Comparison of ENCODE assay signal across 8 cellular contexts in the genomic region with DNA sequence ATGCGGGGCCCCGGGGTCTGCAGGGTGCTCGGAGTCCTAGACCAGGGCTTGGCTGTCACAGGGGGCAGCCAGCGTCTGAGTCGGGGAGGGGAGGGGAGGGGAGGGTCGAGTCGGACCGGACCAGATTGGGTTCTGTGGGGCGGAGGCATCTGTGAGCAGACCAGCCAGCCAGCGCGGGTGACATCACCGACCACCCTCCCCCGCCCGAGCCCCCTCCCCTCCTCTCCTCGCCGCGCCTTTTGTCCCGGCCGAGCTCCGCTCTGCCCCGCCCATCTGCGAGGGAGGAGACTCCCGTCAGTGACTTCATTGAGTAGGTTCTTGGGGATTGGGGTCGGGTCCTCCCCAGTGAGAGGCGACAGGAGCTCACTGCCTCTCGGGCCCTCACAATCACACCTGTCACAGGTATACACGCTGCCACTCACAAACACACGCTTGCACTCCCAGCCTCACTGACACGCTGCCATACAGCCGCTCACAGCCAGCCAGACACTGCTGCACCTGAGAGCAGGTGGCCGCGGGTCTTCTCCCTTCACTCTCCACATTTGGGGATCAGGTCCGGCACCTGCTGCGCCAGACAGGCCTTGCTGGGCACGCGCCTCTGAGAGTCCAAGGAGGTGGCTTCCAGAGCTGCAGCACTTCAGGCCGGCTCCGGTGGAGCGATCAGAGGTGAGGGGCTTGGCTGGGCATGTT. TPM values are rescaled to one million over a fixed set of nuclear protein-coding genes. Genes with fewer than 3 reads are reported as not detected.
A peak's percentile ranks its signal among the peaks of the same experiment; 100 is the strongest.
DNase-seq lines count a peak whose midpoint lies in the region; ATAC-seq and TF ChIP-seq lines count a peak whose summit lies in the region.

No MANE protein-coding gene starts in this region.

- H3K9me3 ChIP-seq in cardiac muscle cell (ENCODE audit: low read depth): no peaks in the 10 kb centered on the region

- no peaks in the 10 kb centered on the region for H3K27me3 Mint-ChIP-seq in activated naive CD8-positive, alpha-beta T cell treated with anti-CD3 and anti-CD28 coated beads, Interleukin-2, amount 10 ng/mL, durations not matched to agents 7 days and 5 days

- POLR2A ChIA-PET in activated naive CD8-positive, alpha-beta T cell treated with anti-CD3 and anti-CD28 coated beads, Interleukin-2, amount 10 ng/mL, durations not matched to agents 7 days and 5 days (lab: Charles Lee): interaction anchor here (0.8 to 1.9 kb wide), 7 partner anchors 11 to 90 kb away, joined by 3 to 12 read pairs (median 4); partner anchors contain the start of genes FANCG and VCP

- no peaks in the 10 kb centered on the region for H3K36me3 ChIP-seq in cardiac muscle cell

- peaks cover 41% of the 10 kb centered on the region for H3K4me1 ChIP-seq in cardiac muscle cell (ENCODE audit: low read depth)

- no peaks in the 10 kb centered on the region for H3K36me3 Mint-ChIP-seq in activated naive CD8-positive, alpha-beta T cell treated with anti-CD3 and anti-CD28 coated beads, Interleukin-2, amount 10 ng/mL, durations not matched to agents 7 days and 5 days

- peak; percentile 79 for DNase-seq in activated effector memory CD4-positive, alpha-beta T cell treated with anti-CD3 and anti-CD28 coated beads, Interleukin-2, amount 50 U/mL, for 16 hours
- no peak for DNase-seq in activated effector memory CD4-positive, alpha-beta T cell treated with Interleukin-2 at 50 U/mL for 16 hours
- peak; percentile 72 for DNase-seq in NCI-H82 (lab: John Stamatoyannopoulos, UW)
- peak; percentile 55 for DNase-seq in activated naive CD8-positive, alpha-beta T cell treated with anti-CD3 and anti-CD28 coated beads, Interleukin-2, amount 10 ng/mL, durations not matched to agents 7 days and 5 days
- DNase-seq in cardiac muscle cell (ENCODE audit: low read depth in 1 of 2, low spot score in 1 of 2): peak; percentile 64 to 85
- peak; percentile 60 for DNase-seq in omental fat pad (ENCODE audit: low spot score)
- DNase-seq in middle frontal gyrus (ENCODE audit: extremely low spot score, low spot score): no peak

- H3K27me3 ChIP-seq in cardiac muscle cell: no peaks in the 10 kb centered on the region

- H3K4me1 Mint-ChIP-seq in activated naive CD8-positive, alpha-beta T cell treated with anti-CD3 and anti-CD28 coated beads, Interleukin-2, amount 10 ng/mL, durations not matched to agents 7 days and 5 days: peaks cover 39% of the 10 kb centered on the region

- peak overlapping the region; percentile 81 for H3K4me3 Mint-ChIP-seq in activated naive CD8-positive, alpha-beta T cell treated with anti-CD3 and anti-CD28 coated beads, Interleukin-2, amount 10 ng/mL, durations not matched to agents 7 days and 5 days

- ATAC-seq in activated naive CD8-positive, alpha-beta T cell treated with anti-CD3 and anti-CD28 coated beads, Interleukin-2, amount 10 ng/mL, durations not matched to agents 7 days and 5 days (ENCODE audit: low read depth): no peak
- peak; percentile 2 for ATAC-seq in omental fat pad (ENCODE audit: low FRiP score)
- no peak for ATAC-seq in HG03039 (IDR thresholded peaks at IDR 0.05; ENCODE audit: unreplicated experiment)

- H3K4me3 ChIP-seq in cardiac muscle cell: peak overlapping the region; percentile 82

- H3K9me3 Mint-ChIP-seq in activated naive CD8-positive, alpha-beta T cell treated with anti-CD3 and anti-CD28 coated beads, Interleukin-2, amount 10 ng/mL, durations not matched to agents 7 days and 5 days: no peaks in the 10 kb centered on the region

- H3K27ac Mint-ChIP-seq in activated naive CD8-positive, alpha-beta T cell treated with anti-CD3 and anti-CD28 coated beads, Interleukin-2, amount 10 ng/mL, durations not matched to agents 7 days and 5 days: peak overlapping the region; percentile 31

- TF ChIP-seq CTCF in cardiac muscle cell (IDR thresholded peaks at IDR 0.05; ENCODE audit: low read depth, low read length) (no peak), omental fat pad (IDR thresholded peaks at IDR 0.05) (no peak)

- peak overlapping the region; percentile 98 for H3K27ac ChIP-seq in cardiac muscle cell

RNA-seq across cellular contexts. Expression of gene DNAJB5, which starts 0.5 kb away (rescaled TPM):
- 1 to 10 TPM; 3.3 to 5.0 TPM for total RNA-seq in activated naive CD8-positive, alpha-beta T cell treated with anti-CD3 and anti-CD28 coated beads, Interleukin-2, amount 10 ng/mL, durations not matched to agents 7 days and 5 days
- 39.0 and 44.1 TPM in 2 replicates for total RNA-seq in cardiac muscle cell
- 24.6 and 32.2 TPM in 2 replicates for polyA plus RNA-seq in cardiac muscle cell
- 10 to 100 TPM in 2 of 4 donors, 1 to 10 TPM in 2; 6.3 to 17.3 (median 9.8) TPM for total RNA-seq in omental fat pad

RNA-seq across cellular contexts. Expression of gene PHF24, which starts 32.0 kb away (rescaled TPM):
- total RNA-seq in activated naive CD8-positive, alpha-beta T cell treated with anti-CD3 and anti-CD28 coated beads, Interleukin-2, amount 10 ng/mL, durations not matched to agents 7 days and 5 days: not detected
- 1.1 and 2.9 TPM in 2 replicates for total RNA-seq in cardiac muscle cell
- 0.95 and 1.4 TPM in 2 replicates for polyA plus RNA-seq in cardiac muscle cell
- under 1 TPM in 3 of 4 donors, not detected in 1; 0.28 to 0.95 (median 0.84) TPM for total RNA-seq in omental fat pad

Comparison
In these comparisons a context has a peak if more than half of its experiments do, and no peak if none do; other contexts are left out.
1. DNase-seq: peak in activated effector memory CD4-positive, alpha-beta T cell treated with anti-CD3 and anti-CD28 coated beads, Interleukin-2, amount 50 U/mL, for 16 hours (single experiment), NCI-H82 (single experiment), activated naive CD8-positive, alpha-beta T cell treated with anti-CD3 and anti-CD28 coated beads, Interleukin-2, amount 10 ng/mL, durations not matched to agents 7 days and 5 days (single experiment), cardiac muscle cell (2 of 2) and omental fat pad (single experiment); none in activated effector memory CD4-positive, alpha-beta T cell treated with Interleukin-2 at 50 U/mL for 16 hours (single experiment) and middle frontal gyrus (single experiment).